ENCODE assay signal across 25 cellular contexts in the genomic region with DNA sequence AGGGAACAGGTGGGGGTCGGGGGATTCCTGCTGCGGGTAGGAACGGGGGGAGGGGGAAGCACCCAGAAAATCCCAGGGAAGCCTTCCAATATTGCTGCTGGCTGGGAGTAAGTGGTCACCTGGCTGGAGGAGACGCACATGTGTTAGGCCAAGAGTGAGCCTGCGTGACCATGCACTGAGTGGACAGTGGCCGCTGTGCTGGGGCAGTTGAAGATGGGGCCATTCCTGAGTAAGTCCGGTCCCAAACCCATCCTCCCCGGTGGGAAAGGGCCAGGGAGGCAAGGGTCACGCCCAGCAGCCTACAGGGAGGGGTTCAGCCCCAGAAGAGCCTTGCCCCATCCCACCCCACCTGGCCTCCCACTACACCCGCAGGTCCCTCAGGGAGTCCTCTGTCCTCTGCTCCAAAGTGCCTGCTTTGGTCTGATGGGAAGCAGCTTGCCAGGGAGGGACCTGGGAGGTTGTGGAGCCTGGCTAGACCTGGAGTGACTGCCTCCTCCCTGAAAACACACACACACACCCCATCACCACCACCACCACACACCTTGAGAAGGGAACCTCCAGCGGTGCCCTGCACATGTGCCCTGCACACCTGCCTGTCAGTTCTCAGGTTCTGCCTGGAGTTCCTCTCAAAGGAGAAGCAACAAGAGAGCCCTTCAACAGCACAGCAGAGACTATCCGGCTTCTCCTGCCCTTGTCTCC. TPM values are rescaled to one million over a fixed set of nuclear protein-coding genes. Genes with fewer than 3 reads are reported as not detected.
DNase-seq lines count a peak whose midpoint lies in the region; ATAC-seq and TF ChIP-seq lines count a peak whose summit lies in the region.
"Had no signal": no experiment of that assay in that cellular context is flagged by ENCODE, and none has a peak within 500 bp of the region (broad histone marks: within the 10 kb centered on the region; RNA-seq: fewer than 3 reads in every experiment).

No MANE protein-coding gene starts in this region.

- peaks cover 2% of the 10 kb centered on the region for H3K36me3 Mint-ChIP-seq in neural progenitor cell
- H3K36me3 Mint-ChIP-seq: activated naive CD8-positive, alpha-beta T cell had no signal

- peak overlapping the region in 6 of 11 experiments; percentile 54 to 75 (median 62); a peak in 9 of 22 replicates for H3K9ac ChIP-seq in BLaER1 treated with 17β-estradiol and CSF1 and Interleukin-3, amounts not matched to agents 10 nM and 100 nM
- peak overlapping the region; percentile 1 for H3K9ac ChIP-seq in HUES6 (ENCODE audit: low read length)
- no peak overlapping the region for H3K9ac ChIP-seq in neural progenitor cell

- no peak for DNase-seq in WERI-Rb-1
- DNase-seq in neural progenitor cell (ENCODE audit: low spot score) = no peak
- DNase-seq in SHP77 (lab: John Stamatoyannopoulos, UW) = no peak
- no peak for DNase-seq in aorta
- DNase-seq: activated effector memory CD4-positive, alpha-beta T cell treated with Interleukin-2 at 50 U/mL for 16 hours; CD8-positive, alpha-beta memory T cell; EL; left colon; stimulated activated CD8-positive, alpha-beta memory T cell treated with anti-CD3 and anti-CD28 coated beads, Interleukin-4, amount 100 ng/mL, for 48 hours had no signal

- H3K4me3 Mint-ChIP-seq in neural progenitor cell = no peak overlapping the region
- H3K4me3 Mint-ChIP-seq: IgD-negative memory B cell; stimulated activated naive CD8-positive, alpha-beta T cell treated with anti-CD3 and anti-CD28 coated beads, Interleukin-15, Interleukin-2, amounts not matched to agents 100 ng/mL and 50 ng/mL, for 24 hours had no signal

- H3K9me3 ChIP-seq in BLaER1 treated with 17β-estradiol and CSF1 and Interleukin-3, amounts not matched to agents 10 nM and 100 nM (replicated peaks in 1 of 11) = peaks cover 0 to 3% (median 0%) of the 10 kb centered on the region in 11 experiments; a peak in 1 of 22 replicates
- H3K9me3 ChIP-seq in HUES6 (ENCODE audit: control insufficient read depth, insufficient read depth, low read depth, low read length) (peaks cover 9% of the 10 kb centered on the region; the same call in 1 of the 2 replicates), WERI-Rb-1 (ENCODE audit: severe bottlenecking) (no peaks in the 10 kb centered on the region), neural progenitor cell (ENCODE audit: low read depth) (no peaks in the 10 kb centered on the region), aorta (ENCODE audit: control insufficient read depth, low read length) (no peaks in the 10 kb centered on the region)
- H3K9me3 ChIP-seq: gastroesophageal sphincter, HAP-1, right atrium auricular region, SJCRH30, thoracic aorta had no signal

- H3F3A ChIP-seq in neural progenitor cell (ENCODE audit: low read depth) = peaks cover 11% of the 10 kb centered on the region

- peaks cover 0 to 83% (median 52%) of the 10 kb centered on the region in 11 experiments; a peak in 17 of 22 replicates for H4K20me1 ChIP-seq in BLaER1 treated with 17β-estradiol and CSF1 and Interleukin-3, amounts not matched to agents 10 nM and 100 nM
- peaks cover 2% of the 10 kb centered on the region for H4K20me1 ChIP-seq in neural progenitor cell (ENCODE audit: low read depth)

- intact Hi-C loops in aorta (cut with DNase I) = no loop called here

- TF ChIP-seq CTCF in WERI-Rb-1 (IDR thresholded peaks at IDR 0.05; ENCODE audit: low read depth, low read length) (no peak), neural progenitor cell (IDR thresholded peaks at IDR 0.05) (no peak)

- H3K4me2 ChIP-seq in BLaER1 treated with 17β-estradiol and CSF1 and Interleukin-3, amounts not matched to agents 10 nM and 100 nM = peak overlapping the region; percentile 59 to 93 (median 74)
- peak overlapping the region; percentile 76 for H3K4me2 ChIP-seq in neural progenitor cell

- peaks cover 21% of the 10 kb centered on the region for H3K27me3 Mint-ChIP-seq in neural progenitor cell (ENCODE audit: insufficient read depth, low read depth)

- 43 to 56% methylated on average over 12 of the region's 12 CpGs for WGBS in aorta, 2 donors

- no peaks in the 10 kb centered on the region for H3K36me3 ChIP-seq in BLaER1 treated with 17β-estradiol and CSF1 and Interleukin-3, amounts not matched to agents 10 nM and 100 nM
- H3K36me3 ChIP-seq in HUES6 (ENCODE audit: control insufficient read depth, insufficient read depth, low read length) (no peaks in the 10 kb centered on the region), WERI-Rb-1 (no peaks in the 10 kb centered on the region; the same call in 1 of the 2 replicates), neural progenitor cell (no peaks in the 10 kb centered on the region), aorta (ENCODE audit: control insufficient read depth in 1 of 2, insufficient read depth in 2 of 2, low read length in 1 of 2) (no peaks in the 10 kb centered on the region)
- H3K36me3 ChIP-seq: gastroesophageal sphincter, HAP-1, right atrium auricular region, SJCRH30, thoracic aorta had no signal

- H3K79me2 ChIP-seq in neural progenitor cell (ENCODE audit: low read depth) = no peaks in the 10 kb centered on the region

- ATAC-seq in HG03442 (IDR thresholded peaks at IDR 0.05; ENCODE audit: unreplicated experiment) (no peak), aorta (ENCODE audit: low FRiP score) (no peak)
- ATAC-seq: gastroesophageal sphincter, left colon had no signal

- H3K4me1 Mint-ChIP-seq in neural progenitor cell = peaks cover 43% of the 10 kb centered on the region

- H2AFZ ChIP-seq in neural progenitor cell (replicated peaks) = no peak overlapping the region

- H3K27ac Mint-ChIP-seq in neural progenitor cell = no peak overlapping the region
- H3K27ac Mint-ChIP-seq: activated naive CD8-positive, alpha-beta T cell; B cell; CD8-positive, alpha-beta memory T cell; IgD-negative memory B cell; stimulated activated naive CD8-positive, alpha-beta T cell treated with anti-CD3 and anti-CD28 coated beads, Interleukin-15, Interleukin-2, amounts not matched to agents 100 ng/mL and 50 ng/mL, for 24 hours had no signal

- H3K4me3 ChIP-seq in BLaER1 treated with 17β-estradiol and CSF1 and Interleukin-3, amounts not matched to agents 10 nM and 100 nM = peak overlapping the region in 6 of 10 experiments; percentile 5 to 43 (median 35); a peak in 8 of 20 replicates
- peak overlapping the region; percentile 43 for H3K4me3 ChIP-seq in HUES6 (ENCODE audit: low read depth, low read length)
- H3K4me3 ChIP-seq in WERI-Rb-1 (ENCODE audit: low read depth, low read length) = no peak overlapping the region
- H3K4me3 ChIP-seq in neural progenitor cell = no peak overlapping the region
- H3K4me3 ChIP-seq in aorta (ENCODE audit: low read length in 2 of 2) = no peak overlapping the region
- H3K4me3 ChIP-seq: gastroesophageal sphincter, HAP-1, right atrium auricular region, thoracic aorta had no signal

- H3K27me3 ChIP-seq in BLaER1 treated with 17β-estradiol and CSF1 and Interleukin-3, amounts not matched to agents 10 nM and 100 nM = peaks cover 61 to 82% (median 78%) of the 10 kb centered on the region in 11 experiments
- peaks cover 39% of the 10 kb centered on the region for H3K27me3 ChIP-seq in HUES6 (ENCODE audit: control insufficient read depth, insufficient read depth, low read length)
- peaks cover 10% of the 10 kb centered on the region for H3K27me3 ChIP-seq in WERI-Rb-1 (ENCODE audit: insufficient read depth, low read depth, severe bottlenecking)
- H3K27me3 ChIP-seq in neural progenitor cell = peaks cover 16% of the 10 kb centered on the region
- peaks cover 0 to 2% of the 10 kb centered on the region in 2 donors for H3K27me3 ChIP-seq in aorta (ENCODE audit: control insufficient read depth in 1 of 2, insufficient read depth in 2 of 2, low read length in 1 of 2)
- H3K27me3 ChIP-seq: SJCRH30 had no signal

- H3K27ac ChIP-seq in BLaER1 treated with 17β-estradiol and CSF1 and Interleukin-3, amounts not matched to agents 10 nM and 100 nM = peak overlapping the region in 7 of 11 experiments; percentile 60 to 80 (median 70); a peak in 12 of 22 replicates
- H3K27ac ChIP-seq in HUES6 (ENCODE audit: low read depth, low read length) (no peak overlapping the region), WERI-Rb-1 (peak overlapping the region; percentile 78), neural progenitor cell (no peak overlapping the region), aorta (ENCODE audit: low read depth in 1 of 2, low read length in 2 of 2) (no peak overlapping the region)
- H3K27ac ChIP-seq: gastroesophageal sphincter, right atrium auricular region, thoracic aorta had no signal

- H3K9me3 Mint-ChIP-seq in neural progenitor cell = peaks cover 22% of the 10 kb centered on the region
- H3K9me3 Mint-ChIP-seq: activated CD4-positive, alpha-beta T cell treated with anti-CD3 and anti-CD28 coated beads, Interleukin-2, amount 10 ng/mL, durations not matched to agents 24 days and 14 days; CD8-positive, alpha-beta memory T cell; stimulated activated naive CD8-positive, alpha-beta T cell treated with anti-CD3 and anti-CD28 coated beads, Interleukin-15, Interleukin-2, amounts not matched to agents 100 ng/mL and 50 ng/mL, for 24 hours had no signal

- peaks cover 73 to 85% (median 80%) of the 10 kb centered on the region in 10 experiments for H3K4me1 ChIP-seq in BLaER1 treated with 17β-estradiol and CSF1 and Interleukin-3, amounts not matched to agents 10 nM and 100 nM
- peaks cover 75% of the 10 kb centered on the region for H3K4me1 ChIP-seq in HUES6 (ENCODE audit: control insufficient read depth, insufficient read depth, low read length)
- H3K4me1 ChIP-seq in neural progenitor cell = peaks cover 17% of the 10 kb centered on the region
- H3K4me1 ChIP-seq in aorta (ENCODE audit: control insufficient read depth in 1 of 2, insufficient read depth in 2 of 2, low read length in 2 of 2) = no peaks in the 10 kb centered on the region
- H3K4me1 ChIP-seq: HAP-1, right atrium auricular region had no signal

RNA-seq across cellular contexts. Expression of a gene that starts 6.1 kb away (rescaled TPM):
- total RNA-seq in neural progenitor cell (ENCODE audit: low replicate concordance) = 0.49 and 1.7 TPM in 2 replicates
- 10 to 100 TPM in 1 of 2 donors, 1 to 10 TPM in 1; 4.3 to 11.6 TPM for total RNA-seq in aorta
- 1 to 10 TPM in 1 of 2 donors, not detected in 1; 1.0 TPM for polyA plus RNA-seq in aorta

RNA-seq across cellular contexts. Expression of a gene that starts 24.6 kb away (rescaled TPM):
- not detected in 2 replicates for total RNA-seq in neural progenitor cell (ENCODE audit: low replicate concordance)
- total RNA-seq in aorta = 1 to 10 TPM; 3.0 to 4.6 TPM
- polyA plus RNA-seq in aorta = under 1 TPM in 1 of 2 donors, not detected in 1; 0.23 TPM
- total RNA-seq: A673; activated CD4-positive, alpha-beta T cell treated with anti-CD3 and anti-CD28 coated beads, Interleukin-2, amount 10 ng/mL, durations not matched to agents 24 days and 14 days; activated CD8-positive, alpha-beta memory T cell treated with anti-CD3 and anti-CD28 coated beads for 36 hours; B cell; CD8-positive, alpha-beta memory T cell; RPMI7951; SJCRH30; thoracic aorta had no signal
- polyA plus RNA-seq: CD8-positive, alpha-beta memory T cell; IgD-negative memory B cell had no signal

RNA-seq across cellular contexts. Expression of a gene that starts 46.2 kb away (rescaled TPM):
- total RNA-seq in neural progenitor cell (ENCODE audit: low replicate concordance) (5.1 and 17.9 TPM in 2 replicates), aorta (10 to 100 TPM; 36.0 to 81.3 TPM)
- polyA plus RNA-seq in aorta = 10 to 100 TPM; 13.5 to 31.9 TPM

RNA-seq across cellular contexts. Expression of a gene that starts 49.5 kb away (rescaled TPM):
- 1.9 and 5.2 TPM in 2 replicates for total RNA-seq in neural progenitor cell (ENCODE audit: low replicate concordance)
- 10 to 100 TPM; 11.9 to 19.2 TPM for total RNA-seq in aorta
- 10 to 100 TPM in 1 of 2 donors, 1 to 10 TPM in 1; 4.4 to 27.3 TPM for polyA plus RNA-seq in aorta
- total RNA-seq: B cell had no signal

RNA-seq across cellular contexts. Expression of a gene that starts 54.9 kb away (rescaled TPM):
- total RNA-seq in neural progenitor cell (ENCODE audit: low replicate concordance) (55.5 and 113 TPM in 2 replicates), aorta (10 to 100 TPM; 70.2 to 87.3 TPM)
- 100 to 1,000 TPM in 1 of 2 donors, 10 to 100 TPM in 1; 81.8 to 287 TPM for polyA plus RNA-seq in aorta

Comparison
In these comparisons a context has a peak if more than half of its experiments do, and no peak if none do; other contexts are left out.
1. H3K27ac ChIP-seq: peak in BLaER1 treated with 17β-estradiol and CSF1 and Interleukin-3, amounts not matched to agents 10 nM and 100 nM (7 of 11) and WERI-Rb-1 (single experiment); none in HUES6 (single experiment), neural progenitor cell (single experiment) and aorta (0 of 2).
2. H3K4me3 ChIP-seq: peak in BLaER1 treated with 17β-estradiol and CSF1 and Interleukin-3, amounts not matched to agents 10 nM and 100 nM (6 of 10) and HUES6 (single experiment); none in WERI-Rb-1 (single experiment), neural progenitor cell (single experiment) and aorta (0 of 2).